Comparison of ENCODE assay signal across 10 cellular contexts in the genomic region with DNA sequence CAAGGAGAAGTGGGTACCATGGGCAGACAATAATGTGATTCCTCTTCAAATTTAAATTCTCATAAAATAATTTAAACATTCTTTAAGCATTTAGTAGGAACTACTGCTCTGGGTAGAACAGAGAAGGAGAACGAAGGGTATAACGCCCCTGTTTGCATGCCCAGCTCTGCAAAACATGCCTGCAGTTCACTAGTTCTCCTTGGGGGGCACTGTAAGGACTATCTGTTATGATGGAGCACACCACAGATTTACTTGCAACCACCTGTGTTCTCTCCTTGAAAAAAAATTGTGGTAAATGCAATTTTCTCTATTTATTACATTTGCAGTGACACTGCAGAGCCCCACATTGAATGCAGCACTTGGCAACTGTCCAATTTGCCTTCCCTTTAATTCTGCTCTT.
DNase-seq lines count a peak whose midpoint lies in the region; ATAC-seq, FAIRE-seq and TF ChIP-seq lines count a peak whose summit lies in the region.
"Had no signal": no experiment of that assay in that cellular context is flagged by ENCODE, and none has a peak within 500 bp of the region (broad histone marks: within the 10 kb centered on the region; RNA-seq: fewer than 3 reads in every experiment).

No MANE protein-coding gene starts in this region.

- TF ChIP-seq POLR2A in H1 (IDR thresholded peaks at IDR 0.05; ENCODE audit: control extremely low read depth in 1 of 2, low read depth in 2 of 2, low read length in 2 of 2), result no peak

- H3K36me3 ChIP-seq in BE2C (no peaks in the 10 kb centered on the region), H1 (ENCODE audit: control insufficient read depth in 2 of 4, insufficient read depth in 4 of 4, low read length in 3 of 4) (no peaks in the 10 kb centered on the region)
- H3K36me3 ChIP-seq: neutrophil had no signal

- no peak overlapping the region for H3K56ac ChIP-seq in H1 (replicated peaks; ENCODE audit: insufficient read length, low read depth, low read length)

- H4K5ac ChIP-seq in H1 (ENCODE audit: insufficient read length, low read depth, low read length), result no peak overlapping the region

- CTCF ChIA-PET in H1 (lab: Charles Lee; ENCODE audit: partially characterized antibody), result interaction anchor here (0.6 to 1.8 kb wide), 11 partner anchors 11 to 1098 kb away, joined by 3 to 6 read pairs (median 3); no protein-coding TSS in a partner anchor

- H3K4me1 ChIP-seq in BE2C (no peaks in the 10 kb centered on the region), H1 (replicated peaks in 1 of 4; ENCODE audit: control insufficient read depth in 3 of 4, insufficient read depth in 4 of 4, low read length in 3 of 4) (no peaks in the 10 kb centered on the region)

- DNase-seq in BE2C (peak; percentile 27), H1 (ENCODE audit: low read depth in 1 of 2, low spot score in 2 of 2) (peak; percentile 15 to 74), NCI-H1105 (lab: John Stamatoyannopoulos, UW) (no peak), NCI-H146 treated with DMSO at 0.1 percent for 48 hours (lab: John Stamatoyannopoulos, UW; ENCODE audit: unreplicated experiment) (no peak), hippocampal formation (lab: John Stamatoyannopoulos, UW) (no peak)
- no peak for DNase-seq in activated naive CD4-positive, alpha-beta T cell treated with Interleukin-2 at 50 U/mL for 16 hours

- no peak overlapping the region for H4K8ac ChIP-seq in H1 (ENCODE audit: extremely low read depth, insufficient read depth, low read length)

- no peak overlapping the region for H3K14ac ChIP-seq in H1 (ENCODE audit: insufficient read length)

- peak; percentile 74 for ATAC-seq in GM18870 (IDR thresholded peaks at IDR 0.05; ENCODE audit: unreplicated experiment)
- peak; percentile 80 for ATAC-seq in HG03378 (IDR thresholded peaks at IDR 0.05; ENCODE audit: unreplicated experiment)
- ATAC-seq: activated T-cell treated with anti-CD3 and anti-CD28 coated beads, Interleukin-2, amount 50 U/mL, for 72 hours had no signal

- no peaks in the 10 kb centered on the region for H3K27me3 ChIP-seq in BE2C
- no peaks in the 10 kb centered on the region for H3K27me3 ChIP-seq in H1 (replicated peaks in 1 of 4; ENCODE audit: control insufficient read depth in 3 of 4, extremely low read depth in 1 of 4, insufficient read depth in 3 of 4, low read length in 3 of 4)
- H3K27me3 ChIP-seq: neutrophil had no signal

- no peaks in the 10 kb centered on the region for H3K23me2 ChIP-seq in H1 (ENCODE audit: low read depth, low read length)

- H2AK5ac ChIP-seq in H1 (ENCODE audit: low read depth, low read length), result no peak overlapping the region

- POLR2A ChIA-PET in H1 (lab: Charles Lee; ENCODE audit: partially characterized antibody), result no interaction called here

- no peaks in the 10 kb centered on the region for H3K79me2 ChIP-seq in H1 (ENCODE audit: control insufficient read depth in 1 of 2, insufficient read depth in 2 of 2, low read length in 2 of 2)

- H4K91ac ChIP-seq in H1 (replicated peaks; ENCODE audit: insufficient read length, low read length), result no peak overlapping the region

- H3K9ac ChIP-seq in H1 (replicated peaks in 1 of 4; ENCODE audit: extremely low read depth in 1 of 4, low read depth in 3 of 4, low read length in 3 of 4), result no peak overlapping the region

- no peak overlapping the region for H2BK12ac ChIP-seq in H1 (ENCODE audit: low read depth, low read length)

- no peak overlapping the region for H3K27ac ChIP-seq in H1 (ENCODE audit: low read depth, low read length)
- H3K27ac ChIP-seq: neutrophil had no signal

- H3K4ac ChIP-seq in H1 (replicated peaks; ENCODE audit: insufficient read length, low read depth, low read length), result no peak overlapping the region

- no peak for TF ChIP-seq EP300 in H1 (IDR thresholded peaks at IDR 0.05; ENCODE audit: borderline replicate concordance in 1 of 2, low read depth in 2 of 2, low read length in 2 of 2)

- H3K79me1 ChIP-seq in H1 (ENCODE audit: low read depth, low read length), result no peaks in the 10 kb centered on the region

- H2BK20ac ChIP-seq in H1 (ENCODE audit: low read length), result no peak overlapping the region

- whole genome bisulfite sequencing in H1 (ENCODE audit: extremely low coverage in 1 of 2, insufficient coverage in 1 of 2, insufficient read length in 1 of 2, insufficient replicate concordance in 2 of 2, low coverage in 1 of 2, low lambda C conversion rate in 2 of 2, missing lambda C conversion rate in 1 of 2), 2 experiments, result 87% methylated on average over 2 of the region's 2 CpGs; no CpG with 5 or more reads in 1 of the 2 experiments

- TF ChIP-seq CTCF in BE2C (IDR thresholded peaks at IDR 0.05; ENCODE audit: low read depth, low read length), result peak; percentile 57
- peak; percentile 32 to 71 (median 43) for TF ChIP-seq CTCF in H1 (IDR thresholded peaks at IDR 0.05; ENCODE audit: control extremely low read depth in 1 of 3, insufficient read depth in 1 of 3, low read depth in 1 of 3, low read length in 3 of 3)

- FAIRE-seq in H1 (lab: Jason Lieb, UNC), result peak; percentile 28

- H2BK5ac ChIP-seq in H1 (ENCODE audit: low read depth, low read length), result no peak overlapping the region

- H3K9me3 ChIP-seq in BE2C, result no peaks in the 10 kb centered on the region
- H3K9me3 ChIP-seq in H1 (ENCODE audit: insufficient read depth in 2 of 2, low read depth in 1 of 2, low read length in 1 of 2), result 0 out of 4 replicates have a peak, but pooled peaks cover 0 to 3% of the 10 kb centered on the region in 2 experiments
- H3K9me3 ChIP-seq: neutrophil had no signal

- no peaks in the 10 kb centered on the region for H4K20me1 ChIP-seq in H1 (replicated peaks in 1 of 2; ENCODE audit: control insufficient read depth in 1 of 2, insufficient read depth in 2 of 2, low read length in 2 of 2)

- peak; percentile 43 to 52 for TF ChIP-seq RAD21 in H1 (IDR thresholded peaks at IDR 0.05 in 1 of 2, conservative IDR thresholded peaks at IDR 0.05 in 1 of 2; ENCODE audit: low read depth in 2 of 2, low read length in 2 of 2)

- H2BK120ac ChIP-seq in H1 (replicated peaks; ENCODE audit: low read depth, low read length), result no peak overlapping the region

- H3K4me3 ChIP-seq in BE2C (ENCODE audit: low read depth, low read length) (no peak overlapping the region), H1 (ENCODE audit: extremely low read depth in 1 of 4, insufficient read depth in 2 of 4, low read depth in 3 of 4, low read length in 4 of 4) (no peak overlapping the region)

- H3K4me2 ChIP-seq in H1 (ENCODE audit: insufficient read depth in 1 of 2, low read depth in 2 of 2, low read length in 2 of 2), result no peak overlapping the region

- no peak overlapping the region for H2AFZ ChIP-seq in H1 (ENCODE audit: low read length)

- H3K18ac ChIP-seq in H1 (ENCODE audit: extremely low read depth, low read length), result no peak overlapping the region

- H3K23ac ChIP-seq in H1 (ENCODE audit: insufficient read length), result no peak overlapping the region

- no peak overlapping the region for H2BK15ac ChIP-seq in H1 (ENCODE audit: low read length)

TF ChIP-seq in H1, 55 proteins besides CTCF, POLR2A, EP300 and RAD21:
- TF ChIP-seq KDM1A (IDR thresholded peaks at IDR 0.05; ENCODE audit: borderline replicate concordance, low read length) (no peak), TAF7 (optimal IDR thresholded peaks at IDR 0.05; ENCODE audit: borderline replicate concordance, low read depth, low read length) (no peak), SRF (IDR thresholded peaks at IDR 0.05; ENCODE audit: low read depth, low read length) (no peak), SP4 (IDR thresholded peaks at IDR 0.05; ENCODE audit: low read length) (no peak), GTF2F1 (IDR thresholded peaks at IDR 0.05; ENCODE audit: borderline replicate concordance, low read depth, low read length) (no peak), SAP30 (IDR thresholded peaks at IDR 0.05; ENCODE audit: insufficient read depth, insufficient replicate concordance, low read length) (no peak), CREB1 (IDR thresholded peaks at IDR 0.05) (no peak), CEBPB (IDR thresholded peaks at IDR 0.05; ENCODE audit: low read depth, low read length) (no peak), SP1 (IDR thresholded peaks at IDR 0.05; ENCODE audit: low read depth, low read length) (no peak), RBBP5 (IDR thresholded peaks at IDR 0.05; ENCODE audit: borderline replicate concordance, low read depth, low read length) (no peak), EZH2 (IDR thresholded peaks at IDR 0.05; ENCODE audit: low read depth, low read length, severe bottlenecking) (no peak), MAFK (IDR thresholded peaks at IDR 0.05; ENCODE audit: low read depth, low read length) (no peak)
- TF ChIP-seq, protein P1, sequence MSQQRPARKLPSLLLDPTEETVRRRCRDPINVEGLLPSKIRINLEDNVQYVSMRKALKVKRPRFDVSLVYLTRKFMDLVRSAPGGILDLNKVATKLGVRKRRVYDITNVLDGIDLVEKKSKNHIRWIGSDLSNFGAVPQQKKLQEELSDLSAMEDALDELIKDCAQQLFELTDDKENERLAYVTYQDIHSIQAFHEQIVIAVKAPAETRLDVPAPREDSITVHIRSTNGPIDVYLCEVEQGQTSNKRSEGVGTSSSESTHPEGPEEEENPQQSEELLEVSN (IDR thresholded peaks at IDR 0.05), result no peak
- TF ChIP-seq, protein P2, sequence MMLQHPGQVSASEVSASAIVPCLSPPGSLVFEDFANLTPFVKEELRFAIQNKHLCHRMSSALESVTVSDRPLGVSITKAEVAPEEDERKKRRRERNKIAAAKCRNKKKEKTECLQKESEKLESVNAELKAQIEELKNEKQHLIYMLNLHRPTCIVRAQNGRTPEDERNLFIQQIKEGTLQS (IDR thresholded peaks at IDR 0.05; ENCODE audit: insufficient read depth, low read depth, low read length), result no peak

Comparison
In these comparisons a context has a peak if more than half of its experiments do, and no peak if none do; other contexts are left out.
1. DNase-seq: peak in BE2C (single experiment) and H1 (2 of 2); none in NCI-H1105 (single experiment), activated naive CD4-positive, alpha-beta T cell treated with Interleukin-2 at 50 U/mL for 16 hours (single experiment), NCI-H146 treated with DMSO at 0.1 percent for 48 hours (single experiment) and hippocampal formation (0 of 2).